ENCODE assay signal across 15 cellular contexts in genomic region chr3:134350861-134351311, GRCh38. TPM values are rescaled to one million over a fixed set of nuclear protein-coding genes. Genes with fewer than 3 reads are reported as not detected.
DNase-seq lines count a peak whose midpoint lies in the region; ATAC-seq and TF ChIP-seq lines count a peak whose summit lies in the region.
"Had no signal": no experiment of that assay in that cellular context is flagged by ENCODE, and none has a peak within 500 bp of the region (broad histone marks: within the 10 kb centered on the region; RNA-seq: fewer than 3 reads in every experiment).

No MANE protein-coding gene starts in this region.

- H3K36me3 ChIP-seq in MG63 = peaks cover 46% of the 10 kb centered on the region
- peaks cover 0 to 18% (median 0%) of the 10 kb centered on the region in 3 donors for H3K36me3 ChIP-seq in esophagus squamous epithelium
- peaks cover 8% of the 10 kb centered on the region for H3K36me3 ChIP-seq in rectal smooth muscle tissue (ENCODE audit: control insufficient read depth, insufficient read depth, low read length)
- H3K36me3 ChIP-seq: BLaER1 had no signal

- H3K9ac ChIP-seq in rectal smooth muscle tissue (ENCODE audit: low read length) = no peak overlapping the region
- H3K9ac ChIP-seq: BLaER1, parathyroid adenoma had no signal

- H3K27me3 ChIP-seq in MG63 = no peaks in the 10 kb centered on the region
- H3K27me3 ChIP-seq in esophagus squamous epithelium = no peaks in the 10 kb centered on the region
- no peaks in the 10 kb centered on the region for H3K27me3 ChIP-seq in rectal smooth muscle tissue (ENCODE audit: control insufficient read depth, insufficient read depth, low read length)
- H3K27me3 ChIP-seq: BLaER1, brain microvascular endothelial cell had no signal

- H3K4me3 ChIP-seq in MG63 = no peak overlapping the region
- no peak overlapping the region for H3K4me3 ChIP-seq in esophagus squamous epithelium
- H3K4me3 ChIP-seq in rectal smooth muscle tissue (ENCODE audit: low read length) = no peak overlapping the region
- H3K4me3 ChIP-seq: BLaER1 had no signal

- 43% methylated on average over 2 of the region's 4 CpGs; no CpG with 5 or more reads in 1 of the 2 donors for WGBS in esophagus squamous epithelium, 2 donors

- TF ChIP-seq CTCF in esophagus squamous epithelium (IDR thresholded peaks at IDR 0.05) = no peak

- DNase-seq in EH (ENCODE audit: low read depth) (peak; percentile 23), MG63 (peak; percentile 36), esophagus squamous epithelium (lab: John Stamatoyannopoulos, UW) (no peak), midbrain (lab: John Stamatoyannopoulos, UW) (no peak)
- DNase-seq: activated B cell treated with CpG ODN at 0.5 μM for 24 hours; activated T-cell treated with anti-CD3 and anti-CD28 coated beads, Interleukin-2, amount 50 U/mL, for 4 hours; brain microvascular endothelial cell; HCEC 1CT; NCI-H345 had no signal

- H3K9me3 ChIP-seq in MG63 (peaks cover 10% of the 10 kb centered on the region), esophagus squamous epithelium (peaks cover 0 to 9% (median 4%) of the 10 kb centered on the region in 3 donors)

- intact Hi-C loops in esophagus squamous epithelium (cut with DNase I) = no loop called here

- peak in 2 of 4 donors; percentile 14 to 18 for TF ChIP-seq POLR2A in esophagus squamous epithelium (IDR thresholded peaks at IDR 0.05)

- peaks cover 44 to 83% (median 53%) of the 10 kb centered on the region in 3 donors for H3K4me1 ChIP-seq in esophagus squamous epithelium
- peaks cover 8% of the 10 kb centered on the region for H3K4me1 ChIP-seq in rectal smooth muscle tissue (ENCODE audit: control insufficient read depth, insufficient read depth, low read length)
- H3K4me1 ChIP-seq: BLaER1 had no signal

- H3K27ac ChIP-seq in esophagus squamous epithelium (peak overlapping the region; percentile 81 to 100 (median 86)), rectal smooth muscle tissue (ENCODE audit: low read depth, low read length) (peak overlapping the region; percentile 38)
- H3K27ac ChIP-seq: BLaER1, brain microvascular endothelial cell, parathyroid adenoma had no signal

- ATAC-seq in GM21786 (IDR thresholded peaks at IDR 0.05; ENCODE audit: unreplicated experiment) (no peak), HG02885 (IDR thresholded peaks at IDR 0.05; ENCODE audit: poor library complexity, unreplicated experiment) (no peak), GM21528 (IDR thresholded peaks at IDR 0.05; ENCODE audit: low FRiP score, unreplicated experiment) (no peak)
- ATAC-seq: activated T-cell treated with anti-CD3 and anti-CD28 coated beads, Interleukin-2, amount 50 U/mL, for 4 hours had no signal

RNA-seq across cellular contexts. Expression of gene AMOTL2, which starts 23.4 kb away (rescaled TPM):
- total RNA-seq in MG63 (2014; rRNA removed; shearing (Covaris generic); ENCODE audit: low replicate concordance) = 172 and 180 TPM in 2 replicates
- 10 to 100 TPM; 54.5 to 99.0 (median 59.1) TPM for total RNA-seq in esophagus squamous epithelium
- total RNA-seq: activated B cell treated with CpG ODN at 0.5 μM for 24 hours had no signal

Comparison
In these comparisons a context has a peak if more than half of its experiments do, and no peak if none do; other contexts are left out.
1. DNase-seq: peak in EH (single experiment) and MG63 (single experiment); none in esophagus squamous epithelium (single experiment) and midbrain (single experiment).